In genomic region chr4:107183155-107183774, GRCh38 we compare ENCODE assay signal across 8 cellular contexts.
DNase-seq lines count a peak whose midpoint lies in the region; ATAC-seq, FAIRE-seq and TF ChIP-seq lines count a peak whose summit lies in the region.

No MANE protein-coding gene starts in this region.

- no peaks in the 10 kb centered on the region for H3K27me3 Mint-ChIP-seq in stimulated activated memory B cell treated with anti-CD40 and anti-IgM and Interleukin-4, amounts not matched to agents 10 μg/mL and 1 μg/mL and 100 μg/mL, for 72 hours

- FAIRE-seq in GM12891 (lab: Jason Lieb, UNC): no peak

- no peaks in the 10 kb centered on the region for H3K4me1 Mint-ChIP-seq in stimulated activated memory B cell treated with anti-CD40 and anti-IgM and Interleukin-4, amounts not matched to agents 10 μg/mL and 1 μg/mL and 100 μg/mL, for 72 hours

- no peaks in the 10 kb centered on the region for H3K9me3 Mint-ChIP-seq in stimulated activated memory B cell treated with anti-CD40 and anti-IgM and Interleukin-4, amounts not matched to agents 10 μg/mL and 1 μg/mL and 100 μg/mL, for 72 hours

- TF ChIP-seq POLR2A in GM12891 (IDR thresholded peaks at IDR 0.05; ENCODE audit: low read depth, low read length): no peak

- H3K4me3 Mint-ChIP-seq in stimulated activated memory B cell treated with anti-CD40 and anti-IgM and Interleukin-4, amounts not matched to agents 10 μg/mL and 1 μg/mL and 100 μg/mL, for 72 hours: no peak overlapping the region

- no peaks in the 10 kb centered on the region for H3K36me3 Mint-ChIP-seq in stimulated activated memory B cell treated with anti-CD40 and anti-IgM and Interleukin-4, amounts not matched to agents 10 μg/mL and 1 μg/mL and 100 μg/mL, for 72 hours

- DNase-seq in DMS 273 treated with DMSO at 0.1 percent for 48 hours (lab: John Stamatoyannopoulos, UW) (peak; percentile 2), NCI-H460 (ENCODE audit: extremely low read depth, low read depth) (peak; percentile 29), astrocyte of the hippocampus (ENCODE audit: low read depth, low spot score) (peak; percentile 76), iPS DF 4.7 (ENCODE audit: extremely low read depth, low spot score) (peak; percentile 62), GM12891 (ENCODE audit: insufficient read length, low spot score) (no peak)

- ATAC-seq in GM19023 (IDR thresholded peaks at IDR 0.05; ENCODE audit: unreplicated experiment) (peak; percentile 98), HG03060 (IDR thresholded peaks at IDR 0.05; ENCODE audit: low read depth, unreplicated experiment) (peak; percentile 87)
- ATAC-seq in stimulated activated memory B cell treated with anti-CD40 and anti-IgM and Interleukin-4, amounts not matched to agents 10 μg/mL and 1 μg/mL and 100 μg/mL, for 72 hours: peak; percentile 59

- no peak overlapping the region for H3K27ac Mint-ChIP-seq in stimulated activated memory B cell treated with anti-CD40 and anti-IgM and Interleukin-4, amounts not matched to agents 10 μg/mL and 1 μg/mL and 100 μg/mL, for 72 hours

TF ChIP-seq in GM12891, 5 proteins besides CTCF, POLR2A, EP300 and RAD21:
- TF ChIP-seq POLR2AphosphoS5 (IDR thresholded peaks at IDR 0.05; ENCODE audit: low read depth, low read length) (no peak), SPI1 (IDR thresholded peaks at IDR 0.05; ENCODE audit: low read depth, low read length) (no peak), TAF1 (IDR thresholded peaks at IDR 0.05; ENCODE audit: low read depth, low read length) (no peak)
